ENCODE assay signal across 26 cellular contexts in genomic region chr13:110421061-110421460, GRCh38.
DNase-seq lines count a peak whose midpoint lies in the region; ATAC-seq and TF ChIP-seq lines count a peak whose summit lies in the region.
"Had no signal": no experiment of that assay in that cellular context is flagged by ENCODE, and none has a peak within 500 bp of the region (broad histone marks: within the 10 kb centered on the region; RNA-seq: fewer than 3 reads in every experiment).

No MANE protein-coding gene starts in this region.

- POLR2A ChIA-PET in HEK293T (lab: Yijun Ruan, JAX) = no interaction called here

- peak overlapping the region in 1 of 2 experiments; percentile 59 for H2BK12ac ChIP-seq in mesenchymal stem cell (ENCODE audit: low read length in 2 of 2)

- H2BK15ac ChIP-seq in mesenchymal stem cell (ENCODE audit: low read depth, poor library complexity, severe bottlenecking) = no peak overlapping the region

- no peaks in the 10 kb centered on the region for H3K36me3 Mint-ChIP-seq in activated T-cell treated with anti-CD3 and anti-CD28 coated beads, Interleukin-2, amount 50 U/mL, for 24 hours (ENCODE audit: low read depth)
- H3K36me3 Mint-ChIP-seq in activated T-cell treated with anti-CD3 and anti-CD28 coated beads, Interleukin-2, amount 50 U/mL, for 72 hours (ENCODE audit: insufficient read depth in 2 of 2) = peaks cover 0 to 2% of the 10 kb centered on the region in 2 donors
- H3K36me3 Mint-ChIP-seq: activated naive CD8-positive, alpha-beta T cell; stimulated activated naive B cell treated with anti-CD40 and anti-IgM and Interleukin-4, amounts not matched to agents 10 μg/mL and 1 μg/mL and 100 μg/mL, for 72 hours; T-cell had no signal

- DNase-seq in activated T-cell treated with anti-CD3 and anti-CD28 coated beads, Interleukin-2, amount 50 U/mL, for 24 hours = no peak
- DNase-seq in activated T-cell treated with anti-CD3 and anti-CD28 coated beads, Interleukin-2, amount 50 U/mL, for 72 hours = no peak
- peak; percentile 72 for DNase-seq in choroid plexus epithelial cell (ENCODE audit: low read depth)
- peak; percentile 53 for DNase-seq in mesenchymal stem cell
- no peak for DNase-seq in tibial artery
- no peak for DNase-seq in stimulated activated naive CD4-positive, alpha-beta T cell (lab: John Stamatoyannopoulos, UW)
- DNase-seq in HEK293T (ENCODE audit: extremely low spot score) = no peak
- DNase-seq in DMS 273 (lab: John Stamatoyannopoulos, UW; ENCODE audit: unreplicated experiment) = no peak
- DNase-seq: body of pancreas; effector memory CD8-positive, alpha-beta T cell; mucosa of descending colon; NCI-H1092 treated with DMSO at 0.1 percent for 48 hours; NCI-H1930; NCI-H226; PC-9; SHP77 treated with DMSO at 0.1 percent for 48 hours; stimulated activated CD4-positive, alpha-beta T cell treated with anti-CD3 and anti-CD28 coated beads, Interleukin-2, amount 100 ng/mL, for 24 hours; stimulated activated naive B cell treated with anti-CD40 and anti-IgM and Interleukin-4, amounts not matched to agents 10 μg/mL and 1 μg/mL and 100 μg/mL, for 72 hours; T-cell had no signal

- H3K9ac ChIP-seq in mesenchymal stem cell (ENCODE audit: low read length) = no peak overlapping the region

- H3K4me3 ChIP-seq in choroid plexus epithelial cell (ENCODE audit: low read depth, low read length) (no peak overlapping the region), mesenchymal stem cell (ENCODE audit: insufficient read depth in 1 of 2, low read depth in 1 of 2, low read length in 2 of 2) (no peak overlapping the region), tibial artery (no peak overlapping the region)
- H3K4me3 ChIP-seq: body of pancreas, GM23338, mucosa of descending colon, PC-9, prostate gland, tibial nerve had no signal

- peaks cover 36% of the 10 kb centered on the region for H3K4me1 ChIP-seq in mesenchymal stem cell (ENCODE audit: control insufficient read depth, insufficient read depth, low read depth, low read length)
- peaks cover 0 to 98% (median 67%) of the 10 kb centered on the region in 4 donors for H3K4me1 ChIP-seq in tibial artery
- H3K4me1 ChIP-seq: body of pancreas, prostate gland had no signal

- H3K4me1 Mint-ChIP-seq in activated T-cell treated with anti-CD3 and anti-CD28 coated beads, Interleukin-2, amount 50 U/mL, for 24 hours (ENCODE audit: low read depth) = peaks cover 19% of the 10 kb centered on the region
- peaks cover 17% of the 10 kb centered on the region for H3K4me1 Mint-ChIP-seq in activated T-cell treated with anti-CD3 and anti-CD28 coated beads, Interleukin-2, amount 50 U/mL, for 72 hours (ENCODE audit: low read depth)

- H3K27me3 ChIP-seq in mesenchymal stem cell (ENCODE audit: control insufficient read depth in 1 of 2, insufficient read depth in 1 of 2, low read length in 2 of 2) = no peaks in the 10 kb centered on the region
- no peaks in the 10 kb centered on the region for H3K27me3 ChIP-seq in tibial artery
- H3K27me3 ChIP-seq: body of pancreas, tibial nerve had no signal

- H3K4ac ChIP-seq in mesenchymal stem cell (ENCODE audit: low read depth in 1 of 2, low read length in 2 of 2) = peak overlapping the region in 1 of 2 experiments; percentile 5

- H3K4me3 Mint-ChIP-seq in activated T-cell treated with anti-CD3 and anti-CD28 coated beads, Interleukin-2, amount 50 U/mL, for 24 hours = no peak overlapping the region
- H3K4me3 Mint-ChIP-seq in activated T-cell treated with anti-CD3 and anti-CD28 coated beads, Interleukin-2, amount 50 U/mL, for 72 hours = no peak overlapping the region
- H3K4me3 Mint-ChIP-seq: activated CD4-positive, alpha-beta T cell treated with anti-CD3 and anti-CD28 coated beads for 36 hours; activated naive CD8-positive, alpha-beta T cell; activated T-helper 1 cell treated with anti-CD3 and anti-CD28 coated beads, Interleukin-12 subunit alpha, Interleukin-12 subunit beta, Interleukin-2, Interleukin-4 antibody, amounts not matched to agents 30 ng/mL and 10 ng/mL and 1 ng/mL, durations not matched to agents 14 hours and 24 hours and 36 hours; effector memory CD8-positive, alpha-beta T cell; GM23338; neural crest cell; stimulated activated naive B cell treated with anti-CD40 and anti-IgM and Interleukin-4, amounts not matched to agents 10 μg/mL and 1 μg/mL and 100 μg/mL, for 72 hours had no signal

- H3K79me1 ChIP-seq in mesenchymal stem cell (replicated peaks; ENCODE audit: low read length, poor library complexity, severe bottlenecking) = peaks cover 12% of the 10 kb centered on the region

- H3K27ac ChIP-seq in mesenchymal stem cell (ENCODE audit: low read length, poor library complexity, severe bottlenecking) (peak overlapping the region; percentile 88), tibial artery (peak overlapping the region; percentile 85 to 90)
- H3K27ac ChIP-seq: body of pancreas, PC-9, prostate gland, tibial nerve had no signal

- WGBS in mesenchymal stem cell = 79% methylated on average over 4 of the region's 4 CpGs

- no peak overlapping the region for H4K91ac ChIP-seq in mesenchymal stem cell (ENCODE audit: low read length)

- no peak overlapping the region for H3K14ac ChIP-seq in mesenchymal stem cell (ENCODE audit: low read length in 2 of 2)

- no peak overlapping the region for H3K4me2 ChIP-seq in mesenchymal stem cell (ENCODE audit: low read length, poor library complexity, severe bottlenecking)
- H3K4me2 ChIP-seq: GM23338, PC-9 had no signal

- intact Hi-C loops in tibial artery (cut with DNase I; ENCODE audit: low total_unique reads) = no loop called here

- no peak overlapping the region for H3K23ac ChIP-seq in mesenchymal stem cell (ENCODE audit: low read length in 2 of 2)

- no peak for TF ChIP-seq CTCF in choroid plexus epithelial cell (conservative IDR thresholded peaks at IDR 0.05; ENCODE audit: low read depth, low read length)
- TF ChIP-seq CTCF in tibial artery (IDR thresholded peaks at IDR 0.05) = no peak

- peak overlapping the region; percentile 46 for H2BK5ac ChIP-seq in mesenchymal stem cell (ENCODE audit: low read depth, low read length, poor library complexity, severe bottlenecking)

- CTCF ChIA-PET in HEK293T (lab: Yijun Ruan, JAX) = interaction anchor here (0.7 kb wide), 1 partner anchor 116 kb away, joined by 3 read pairs; no protein-coding TSS in a partner anchor

- peak overlapping the region in 1 of 2 experiments; percentile 83 for H3K18ac ChIP-seq in mesenchymal stem cell (ENCODE audit: low read depth in 1 of 2, low read length in 2 of 2)

- peak overlapping the region; percentile 1 for H3K27ac Mint-ChIP-seq in activated T-cell treated with anti-CD3 and anti-CD28 coated beads, Interleukin-2, amount 50 U/mL, for 24 hours
- H3K27ac Mint-ChIP-seq in activated T-cell treated with anti-CD3 and anti-CD28 coated beads, Interleukin-2, amount 50 U/mL, for 72 hours = no peak overlapping the region
- H3K27ac Mint-ChIP-seq: activated CD4-positive, alpha-beta T cell treated with anti-CD3 and anti-CD28 coated beads for 36 hours; activated naive CD8-positive, alpha-beta T cell; activated T-helper 1 cell treated with anti-CD3 and anti-CD28 coated beads, Interleukin-12 subunit alpha, Interleukin-12 subunit beta, Interleukin-2, Interleukin-4 antibody, amounts not matched to agents 30 ng/mL and 10 ng/mL and 1 ng/mL, durations not matched to agents 14 hours and 24 hours and 36 hours; effector memory CD8-positive, alpha-beta T cell; GM23338; stimulated activated naive B cell treated with anti-CD40 and anti-IgM and Interleukin-4, amounts not matched to agents 10 μg/mL and 1 μg/mL and 100 μg/mL, for 72 hours; T-cell had no signal

- H2AK5ac ChIP-seq in mesenchymal stem cell (ENCODE audit: low read length, severe bottlenecking) = peak overlapping the region; percentile 96

- H4K8ac ChIP-seq in mesenchymal stem cell (ENCODE audit: low read length) = no peak overlapping the region

- no peak for ATAC-seq in activated T-cell treated with anti-CD3 and anti-CD28 coated beads, Interleukin-2, amount 50 U/mL, for 72 hours (replicated peaks in 1 of 2)
- ATAC-seq: body of pancreas; effector memory CD8-positive, alpha-beta T cell; GM23338; mucosa of descending colon had no signal

- no peak overlapping the region for H2AFZ ChIP-seq in mesenchymal stem cell (ENCODE audit: low read depth, low read length)
- H2AFZ ChIP-seq: GM23338, PC-9 had no signal

- peaks cover 97% of the 10 kb centered on the region for H3K27me3 Mint-ChIP-seq in activated T-cell treated with anti-CD3 and anti-CD28 coated beads, Interleukin-2, amount 50 U/mL, for 24 hours
- peaks cover 94% of the 10 kb centered on the region for H3K27me3 Mint-ChIP-seq in activated T-cell treated with anti-CD3 and anti-CD28 coated beads, Interleukin-2, amount 50 U/mL, for 72 hours (ENCODE audit: low read depth)

- no peak overlapping the region for H2BK120ac ChIP-seq in mesenchymal stem cell (ENCODE audit: low read depth, low read length)

- H3K9me3 Mint-ChIP-seq in activated T-cell treated with anti-CD3 and anti-CD28 coated beads, Interleukin-2, amount 50 U/mL, for 24 hours = no peaks in the 10 kb centered on the region
- no peaks in the 10 kb centered on the region for H3K9me3 Mint-ChIP-seq in activated T-cell treated with anti-CD3 and anti-CD28 coated beads, Interleukin-2, amount 50 U/mL, for 72 hours
- H3K9me3 Mint-ChIP-seq: activated T-helper 1 cell treated with anti-CD3 and anti-CD28 coated beads, Interleukin-12 subunit alpha, Interleukin-12 subunit beta, Interleukin-2, Interleukin-4 antibody, amounts not matched to agents 30 ng/mL and 10 ng/mL and 1 ng/mL, durations not matched to agents 14 hours and 24 hours and 36 hours; effector memory CD8-positive, alpha-beta T cell; GM23338; neural crest cell; stimulated activated naive B cell treated with anti-CD40 and anti-IgM and Interleukin-4, amounts not matched to agents 10 μg/mL and 1 μg/mL and 100 μg/mL, for 72 hours; T-cell had no signal

- H3K36me3 ChIP-seq in mesenchymal stem cell (ENCODE audit: control insufficient read depth in 1 of 2, insufficient read depth in 2 of 2, low read depth in 1 of 2, low read length in 2 of 2) (peaks cover 9 to 11% of the 10 kb centered on the region in 2 experiments), tibial artery (peaks cover 3 to 16% (median 5%) of the 10 kb centered on the region in 3 donors)
- H3K36me3 ChIP-seq: prostate gland had no signal

- H3K9me3 ChIP-seq in mesenchymal stem cell (ENCODE audit: control insufficient read depth, low read length) = no peaks in the 10 kb centered on the region
- no peaks in the 10 kb centered on the region for H3K9me3 ChIP-seq in tibial artery
- H3K9me3 ChIP-seq: body of pancreas, mucosa of descending colon, prostate gland, tibial nerve had no signal

TF ChIP-seq in HEK293T, 16 proteins besides CTCF, POLR2A, EP300 and RAD21 (continues in another document):
- TF ChIP-seq SP1 (IDR thresholded peaks at IDR 0.05) (no peak), FOXM1 (IDR thresholded peaks at IDR 0.05; ENCODE audit: borderline replicate concordance) (no peak), FOXK2 (IDR thresholded peaks at IDR 0.05) (no peak)

Comparison
In these comparisons a context has a peak if more than half of its experiments do, and no peak if none do; other contexts are left out.
1. DNase-seq: peak in choroid plexus epithelial cell (single experiment) and mesenchymal stem cell (single experiment); none in activated T-cell treated with anti-CD3 and anti-CD28 coated beads, Interleukin-2, amount 50 U/mL, for 24 hours (single experiment), activated T-cell treated with anti-CD3 and anti-CD28 coated beads, Interleukin-2, amount 50 U/mL, for 72 hours (0 of 2), tibial artery (0 of 2), stimulated activated naive CD4-positive, alpha-beta T cell (0 of 6), HEK293T (single experiment) and DMS 273 (single experiment).